ENCODE assay signal across 15 cellular contexts in the genomic region with DNA sequence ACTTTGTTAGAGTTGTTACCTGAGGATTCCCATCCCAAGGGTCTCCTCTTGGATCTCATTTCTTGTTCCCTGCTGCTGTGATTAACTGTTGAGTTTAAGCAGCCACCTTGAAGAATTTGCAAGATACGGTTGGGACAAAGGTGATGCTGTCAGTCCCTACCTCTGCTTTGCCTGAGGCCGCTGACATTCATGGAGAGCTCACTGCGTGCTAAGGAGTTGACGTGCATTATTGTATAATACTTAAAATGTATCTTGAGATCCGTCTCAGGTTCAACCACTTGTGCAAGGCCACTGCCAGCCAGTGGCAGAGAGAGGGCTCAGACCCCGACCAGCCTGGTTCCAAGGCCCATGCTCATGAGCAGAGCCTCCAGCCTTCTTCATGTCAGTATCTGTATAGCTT. TPM values are rescaled to one million over a fixed set of nuclear protein-coding genes. Genes with fewer than 3 reads are reported as not detected.
A peak's percentile ranks its signal among the peaks of the same experiment; 100 is the strongest.
DNase-seq lines count a peak whose midpoint lies in the region; ATAC-seq and TF ChIP-seq lines count a peak whose summit lies in the region.
"Had no signal": no experiment of that assay in that cellular context is flagged by ENCODE, and none has a peak within 500 bp of the region (broad histone marks: within the 10 kb centered on the region; RNA-seq: fewer than 3 reads in every experiment).

No MANE protein-coding gene starts in this region.

- intact Hi-C loops in heart left ventricle (cut with DNase I) (no loop called here), cardiac septum (cut with DNase I) (no loop called here)
- intact Hi-C loops in CD4-positive, alpha-beta T cell (cut with DNase I, micrococcal nuclease) = no loop called here

- H3K27ac ChIP-seq in heart left ventricle (peak overlapping the region in 7 of 12 donors; percentile 18 to 81 (median 74)), WERI-Rb-1 (peak overlapping the region; percentile 82), neutrophil (peak overlapping the region; percentile 83)
- no peak overlapping the region for H3K27ac ChIP-seq in CD4-positive, alpha-beta T cell (ENCODE audit: low read depth, low read length)
- H3K27ac ChIP-seq: BLaER1, GM23248 had no signal

- H3K27me3 ChIP-seq in heart left ventricle (no peaks in the 10 kb centered on the region), WERI-Rb-1 (ENCODE audit: insufficient read depth, low read depth, severe bottlenecking) (no peaks in the 10 kb centered on the region), neutrophil (no peaks in the 10 kb centered on the region)
- H3K27me3 ChIP-seq in CD4-positive, alpha-beta T cell (ENCODE audit: control insufficient read depth, insufficient read depth, low read length) = no peaks in the 10 kb centered on the region
- H3K27me3 ChIP-seq: BLaER1 had no signal

- H3K36me3 ChIP-seq in heart left ventricle = peaks cover 0 to 35% (median 21%) of the 10 kb centered on the region in 9 donors
- H3K36me3 ChIP-seq in WERI-Rb-1 = peaks cover 28% of the 10 kb centered on the region
- H3K36me3 ChIP-seq in neutrophil = no peaks in the 10 kb centered on the region

- peaks cover 41% of the 10 kb centered on the region for H3K36me3 Mint-ChIP-seq in CD4-positive, alpha-beta T cell (ENCODE audit: low read depth)

- no peaks in the 10 kb centered on the region for H3K9me3 ChIP-seq in heart left ventricle
- no peaks in the 10 kb centered on the region for H3K9me3 ChIP-seq in CD4-positive, alpha-beta T cell (ENCODE audit: control insufficient read depth, low read length)
- peaks cover 2% of the 10 kb centered on the region for H3K9me3 ChIP-seq in WERI-Rb-1 (ENCODE audit: severe bottlenecking)
- no peaks in the 10 kb centered on the region for H3K9me3 ChIP-seq in neutrophil
- H3K9me3 ChIP-seq: BLaER1 had no signal

- H3K4me3 Mint-ChIP-seq in CD4-positive, alpha-beta T cell = no peak overlapping the region
- H3K4me3 Mint-ChIP-seq: CD4-positive, CD25-positive, alpha-beta regulatory T cell had no signal

- H3K4me1 ChIP-seq in heart left ventricle = peaks cover 0 to 52% (median 12%) of the 10 kb centered on the region in 12 donors
- peaks cover 58 to 76% of the 10 kb centered on the region in 2 experiments for H3K4me1 ChIP-seq in neutrophil (ENCODE audit: control insufficient read depth in 1 of 2, insufficient read depth in 1 of 2, low read depth in 1 of 2, low read length in 1 of 2)

- POLR2A ChIA-PET in CD4-positive, alpha-beta T cell (lab: Charles Lee) = no interaction called here

- H3K4me1 Mint-ChIP-seq in CD4-positive, alpha-beta T cell (ENCODE audit: low read depth) = peaks cover 20% of the 10 kb centered on the region

- CTCF ChIA-PET in CD4-positive, alpha-beta T cell (lab: Charles Lee) = no interaction called here

- H3K4me3 ChIP-seq in heart left ventricle = no peak overlapping the region
- no peak overlapping the region for H3K4me3 ChIP-seq in WERI-Rb-1 (ENCODE audit: low read depth, low read length)
- H3K4me3 ChIP-seq in neutrophil (ENCODE audit: low read depth in 1 of 2, low read length in 1 of 2) = no peak overlapping the region
- H3K4me3 ChIP-seq: BLaER1, GM12878, GM23248 had no signal

- 94 to 98% (median 97%) methylated on average over 5 to 6 of the region's 6 CpGs for whole genome bisulfite sequencing in heart left ventricle, 4 donors

- ATAC-seq in heart left ventricle = no peak
- no peak for ATAC-seq in CD4-positive, alpha-beta T cell (ENCODE audit: poor library complexity)
- no peak for ATAC-seq in HG02763 (IDR thresholded peaks at IDR 0.05; ENCODE audit: unreplicated experiment)
- ATAC-seq in HG02623 (IDR thresholded peaks at IDR 0.05; ENCODE audit: unreplicated experiment) = no peak
- ATAC-seq: GM12878 had no signal

- no peak for TF ChIP-seq CTCF in heart left ventricle (IDR thresholded peaks at IDR 0.05)
- TF ChIP-seq CTCF in CD4-positive, alpha-beta T cell (IDR thresholded peaks at IDR 0.05) = no peak
- TF ChIP-seq CTCF in WERI-Rb-1 (IDR thresholded peaks at IDR 0.05; ENCODE audit: low read depth, low read length) = no peak
- no peak for TF ChIP-seq CTCF in neutrophil (IDR thresholded peaks at IDR 0.05)

- no peak for DNase-seq in heart left ventricle
- DNase-seq in cardiac septum (ENCODE audit: low spot score) = no peak
- DNase-seq in CD4-positive, alpha-beta T cell = no peak
- DNase-seq in WERI-Rb-1 = no peak
- DNase-seq: 8988T; AML-193; CD4-positive, CD25-positive, alpha-beta regulatory T cell; DMS79; GM23248; H7 had no signal

- no peaks in the 10 kb centered on the region for H3K9me3 Mint-ChIP-seq in CD4-positive, alpha-beta T cell
- H3K9me3 Mint-ChIP-seq: CD4-positive, CD25-positive, alpha-beta regulatory T cell had no signal

- H3K27me3 Mint-ChIP-seq in CD4-positive, alpha-beta T cell = no peaks in the 10 kb centered on the region
- H3K27me3 Mint-ChIP-seq: CD4-positive, CD25-positive, alpha-beta regulatory T cell had no signal

- TF ChIP-seq POLR2A in heart left ventricle (IDR thresholded peaks at IDR 0.05) = no peak

- H3K27ac Mint-ChIP-seq in CD4-positive, alpha-beta T cell = peak overlapping the region; percentile 43

RNA-seq across cellular contexts. Expression of a gene that starts 14.2 kb away (rescaled TPM):
- total RNA-seq in heart left ventricle (10 to 100 TPM; 10.6 to 26.5 (median 15.5) TPM), cardiac septum (7.6 TPM)
- polyA plus RNA-seq in heart left ventricle = 1 to 10 TPM; 5.1 to 6.1 TPM
- 10 to 100 TPM; 11.0 to 12.7 TPM for total RNA-seq in CD4-positive, alpha-beta T cell

RNA-seq across cellular contexts. Expression of a gene that starts 35.9 kb away (rescaled TPM):
- 1 to 10 TPM; 1.4 to 5.5 (median 2.9) TPM for total RNA-seq in heart left ventricle
- polyA plus RNA-seq in heart left ventricle = 1 to 10 TPM; 2.7 to 4.2 TPM
- total RNA-seq in cardiac septum = 2.1 TPM
- 1 to 10 TPM; 2.6 to 3.0 TPM for total RNA-seq in CD4-positive, alpha-beta T cell
